In genomic region chr12:53675701-53676607, GRCh38 we compare ENCODE assay signal across 8 cellular contexts. TPM values are rescaled to one million over a fixed set of nuclear protein-coding genes. Genes with fewer than 3 reads are reported as not detected.
A peak's percentile ranks its signal among the peaks of the same experiment; 100 is the strongest.
DNase-seq lines count a peak whose midpoint lies in the region; ATAC-seq and TF ChIP-seq lines count a peak whose summit lies in the region.

Gene ATP5MC2 (minus strand): TSS chr12:53676083. CDS start chr12:53672614, 3,469 bp downstream.

- TF ChIP-seq POLR2A in tibial nerve (IDR thresholded peaks at IDR 0.05), result peak; percentile 44 to 60

- DNase-seq in NCI-H1417 treated with DMSO at 0.1 percent for 48 hours (lab: John Stamatoyannopoulos, UW), result peak; percentile 99
- DNase-seq in SW480 (ENCODE audit: low spot score), result peak; percentile 98
- peak; percentile 96 for DNase-seq in activated naive CD8-positive, alpha-beta T cell treated with anti-CD3 and anti-CD28 coated beads, Interleukin-2, amount 50 U/mL, for 24 hours
- DNase-seq in Right ventricle myocardium superior, result peak; percentile 98
- DNase-seq in tibial nerve (ENCODE audit: low spot score in 2 of 2), result peak; percentile 94

- peak within 1 kb of the TSS; percentile 74 for H3K27ac ChIP-seq in parathyroid adenoma
- peak within 1 kb of the TSS; percentile 85 to 99 (median 93) for H3K27ac ChIP-seq in tibial nerve

- peaks cover 29% of the 10 kb centered on the region for H3K27me3 Mint-ChIP-seq in activated naive CD8-positive, alpha-beta T cell treated with anti-CD3 and anti-CD28 coated beads, Interleukin-2, amount 50 U/mL, for 24 hours

- H3K9me3 ChIP-seq in parathyroid adenoma (ENCODE audit: control insufficient read depth, low read length) (no peaks in the 10 kb centered on the region), tibial nerve (no peaks in the 10 kb centered on the region)

- peak within 1 kb of the TSS; percentile 6 for H3K9ac ChIP-seq in parathyroid adenoma

- H3K4me3 ChIP-seq in GM12875 (ENCODE audit: low read depth, low read length) (peak within 1 kb of the TSS; percentile 76), parathyroid adenoma (ENCODE audit: low read depth, low read length) (peak within 1 kb of the TSS; percentile 95), tibial nerve (peak within 1 kb of the TSS; percentile 67 to 88 (median 80))

- H3K79me2 ChIP-seq in parathyroid adenoma, result peaks cover 26% of the 10 kb centered on the region

- H3K36me3 ChIP-seq in parathyroid adenoma (ENCODE audit: control insufficient read depth, insufficient read depth, low read length) (no peaks in the 10 kb centered on the region), tibial nerve (peaks cover 0 to 26% (median 0%) of the 10 kb centered on the region in 3 donors)

- H2AFZ ChIP-seq in parathyroid adenoma, result peak within 1 kb of the TSS; percentile 88

- H3K27ac Mint-ChIP-seq in activated naive CD8-positive, alpha-beta T cell treated with anti-CD3 and anti-CD28 coated beads, Interleukin-2, amount 50 U/mL, for 24 hours, result peak within 1 kb of the TSS; percentile 96

- intact Hi-C loops in Right ventricle myocardium superior (cut with DNase I), result loop anchor here (5.0 kb wide), 2 partner anchors 49 to 134 kb away; partner anchors contain the start of gene ATF7

- H3K27me3 ChIP-seq in parathyroid adenoma (ENCODE audit: control insufficient read depth, insufficient read depth, low read length) (no peaks in the 10 kb centered on the region), tibial nerve (no peaks in the 10 kb centered on the region)

- peak; percentile 61 to 96 for TF ChIP-seq EP300 in tibial nerve (IDR thresholded peaks at IDR 0.05)

- peaks cover 34% of the 10 kb centered on the region for H3K36me3 Mint-ChIP-seq in activated naive CD8-positive, alpha-beta T cell treated with anti-CD3 and anti-CD28 coated beads, Interleukin-2, amount 50 U/mL, for 24 hours (ENCODE audit: low read depth)

- H3K4me2 ChIP-seq in parathyroid adenoma (ENCODE audit: low read length), result peak within 1 kb of the TSS; percentile 97

- TF ChIP-seq CTCF in GM12875 (IDR thresholded peaks at IDR 0.05; ENCODE audit: borderline replicate concordance, insufficient read depth, low read depth, low read length) (peak; percentile 99), parathyroid adenoma (IDR thresholded peaks at IDR 0.05) (peak; percentile 99), tibial nerve (IDR thresholded peaks at IDR 0.05) (peak; percentile 97 to 100 (median 99))

- peaks cover 5% of the 10 kb centered on the region for H3K4me1 ChIP-seq in parathyroid adenoma
- H3K4me1 ChIP-seq in tibial nerve, result peaks cover 0 to 57% (median 20%) of the 10 kb centered on the region in 4 donors

- ATAC-seq in HG02798 (IDR thresholded peaks at IDR 0.05; ENCODE audit: poor library complexity, unreplicated experiment) (peak; percentile 96), Right ventricle myocardium superior (ENCODE audit: poor library complexity) (peak; percentile 96)
- ATAC-seq in activated naive CD8-positive, alpha-beta T cell treated with anti-CD3 and anti-CD28 coated beads, Interleukin-2, amount 50 U/mL, for 24 hours, result peak; percentile 94

- no peaks in the 10 kb centered on the region for H3K9me3 Mint-ChIP-seq in activated naive CD8-positive, alpha-beta T cell treated with anti-CD3 and anti-CD28 coated beads, Interleukin-2, amount 50 U/mL, for 24 hours

- peaks cover 43% of the 10 kb centered on the region for H3K4me1 Mint-ChIP-seq in activated naive CD8-positive, alpha-beta T cell treated with anti-CD3 and anti-CD28 coated beads, Interleukin-2, amount 50 U/mL, for 24 hours

- peak within 1 kb of the TSS; percentile 96 for H3K4me3 Mint-ChIP-seq in activated naive CD8-positive, alpha-beta T cell treated with anti-CD3 and anti-CD28 coated beads, Interleukin-2, amount 50 U/mL, for 24 hours

- 0 to 2% methylated on average over 60 to 61 of the region's 61 CpGs for WGBS in tibial nerve, 2 donors

RNA-seq across cellular contexts. Expression of gene ATP5MC2, which starts in this region (rescaled TPM):
- total RNA-seq in Right ventricle myocardium superior, result 569 TPM
- total RNA-seq in tibial nerve, result 100 to 1,000 TPM; 191 to 223 (median 208) TPM

Comparison
In these comparisons a context has a peak if more than half of its experiments do, and no peak if none do; other contexts are left out.
1. Peak in every context shown above with its lines: DNase-seq, ATAC-seq, H3K4me3 ChIP-seq and H3K27ac ChIP-seq.